8 cellular contexts compared by ENCODE assay signal in genomic region chrX:10619311-10620015, GRCh38. TPM values are rescaled to one million over a fixed set of nuclear protein-coding genes. Genes with fewer than 3 reads are reported as not detected.
DNase-seq lines count a peak whose midpoint lies in the region; ATAC-seq and TF ChIP-seq lines count a peak whose summit lies in the region.

No MANE protein-coding gene starts in this region.

- H3K4me3 ChIP-seq in heart right ventricle: peak overlapping the region; percentile 28 to 75 (median 65)
- peak overlapping the region; percentile 59 to 78 (median 74) for H3K4me3 ChIP-seq in skeletal muscle tissue (ENCODE audit: low read length in 3 of 3)

- peaks cover 0 to 10% (median 0%) of the 10 kb centered on the region in 9 donors for H3K4me1 ChIP-seq in heart right ventricle
- H3K4me1 ChIP-seq in skeletal muscle tissue (ENCODE audit: control insufficient read depth in 3 of 3, insufficient read depth in 3 of 3, low read length in 3 of 3): peaks cover 3 to 17% (median 9%) of the 10 kb centered on the region in 3 donors

- no peak for DNase-seq in T-helper 17 cell
- no peak for DNase-seq in heart right ventricle
- DNase-seq in GM10266 (ENCODE audit: extremely low spot score): no peak
- DNase-seq in activated CD4-positive, CD25-positive, alpha-beta regulatory T cell treated with anti-CD3 and anti-CD28 coated beads, Interleukin-2, amount 50 U/mL, for 72 hours: no peak
- DNase-seq in SKM-1 treated with dmso at 0.1 percent for 144 hours (lab: John Stamatoyannopoulos, UW; ENCODE audit: unreplicated experiment): no peak

- peaks cover 3% of the 10 kb centered on the region for H3K4me1 Mint-ChIP-seq in T-helper 17 cell

- WGBS in heart right ventricle, 2 donors: 2% methylated on average over 12 of the region's 12 CpGs

- H3K9me3 ChIP-seq in T-helper 17 cell (ENCODE audit: control insufficient read depth, low read length, poor library complexity, severe bottlenecking) (no peaks in the 10 kb centered on the region), heart right ventricle (no peaks in the 10 kb centered on the region), skeletal muscle tissue (ENCODE audit: control insufficient read depth in 3 of 3, low read length in 3 of 3) (no peaks in the 10 kb centered on the region)

- no peak overlapping the region for H3K27ac Mint-ChIP-seq in T-helper 17 cell

- peak overlapping the region in 9 of 10 donors; percentile 22 to 79 (median 68) for H3K27ac ChIP-seq in heart right ventricle
- peak overlapping the region; percentile 40 for H3K27ac ChIP-seq in skeletal muscle tissue (ENCODE audit: low read depth, low read length)

- H3K9ac ChIP-seq in skeletal muscle tissue (ENCODE audit: low read depth in 1 of 3, low read length in 3 of 3): peak overlapping the region; percentile 50 to 69 (median 68)

- H3K27me3 Mint-ChIP-seq in T-helper 17 cell: peaks cover 32% of the 10 kb centered on the region

- intact Hi-C loops in heart right ventricle (cut with DNase I): loop anchor here in 8 of 10 donors (5.0 to 10.0 kb wide), 10 partner anchors 65 to 435 kb away; no protein-coding TSS in a partner anchor

- H3K36me3 Mint-ChIP-seq in T-helper 17 cell (ENCODE audit: low read depth): no peaks in the 10 kb centered on the region

- H3K4me3 Mint-ChIP-seq in T-helper 17 cell: peak overlapping the region; percentile 68

- ATAC-seq in GM21526 (IDR thresholded peaks at IDR 0.05; ENCODE audit: low FRiP score, unreplicated experiment) (peak; percentile 47), T-helper 17 cell (no peak), heart right ventricle (peak in 5 of 8 donors; percentile 26 to 57 (median 29)), GM21390 (IDR thresholded peaks at IDR 0.05; ENCODE audit: unreplicated experiment) (no peak)

- TF ChIP-seq CTCF in heart right ventricle (IDR thresholded peaks at IDR 0.05) (no peak), GM10266 (IDR thresholded peaks at IDR 0.05; ENCODE audit: control insufficient read depth, insufficient read depth, low read depth, missing control alignments) (no peak)

- no peaks in the 10 kb centered on the region for H3K36me3 ChIP-seq in heart right ventricle
- H3K36me3 ChIP-seq in skeletal muscle tissue (ENCODE audit: control insufficient read depth in 3 of 3, insufficient read depth in 3 of 3, low read length in 3 of 3): no peaks in the 10 kb centered on the region

- H3K27me3 ChIP-seq in heart right ventricle: peaks cover 0 to 68% (median 0%) of the 10 kb centered on the region in 7 donors
- H3K27me3 ChIP-seq in skeletal muscle tissue (ENCODE audit: control insufficient read depth in 3 of 3, insufficient read depth in 3 of 3, low read length in 3 of 3): peaks cover 0 to 13% (median 10%) of the 10 kb centered on the region in 3 donors

RNA-seq across cellular contexts. Expression of gene MID1, which starts 0.9 kb away (rescaled TPM):
- total RNA-seq in T-helper 17 cell: under 1 TPM in 1 of 2 donors, not detected in 1; 0.15 TPM
- total RNA-seq in heart right ventricle: 10 to 100 TPM in 4 of 10 donors, 1 to 10 TPM in 6; 4.5 to 22.6 (median 8.0) TPM
- polyA plus RNA-seq in heart right ventricle: 1 to 10 TPM; 1.4 to 2.1 TPM
- 17.7 TPM for total RNA-seq in skeletal muscle tissue

Comparison
In these comparisons a context has a peak if more than half of its experiments do, and no peak if none do; other contexts are left out.
1. ATAC-seq: peak in GM21526 (single experiment) and heart right ventricle (5 of 8); none in T-helper 17 cell (single experiment) and GM21390 (single experiment).
2. RNA of gene MID1, which starts 0.9 kb away (total RNA-seq): 17.7 TPM in skeletal muscle tissue (single experiment) and 4.5 to 22.6 TPM in heart right ventricle; 0.15 TPM in T-helper 17 cell; every median in the first group is over 4 times any median in the second.